ENCODE assay signal across 4 cellular contexts in genomic region chr12:8089277-8089676, GRCh38. TPM values are rescaled to one million over a fixed set of nuclear protein-coding genes. Genes with fewer than 3 reads are reported as not detected.
"Had no signal": no experiment of that assay in that cellular context is flagged by ENCODE, and none has a peak within 500 bp of the region (broad histone marks: within the 10 kb centered on the region; RNA-seq: fewer than 3 reads in every experiment).

No MANE protein-coding gene starts in this region.

RNA-seq across cellular contexts. Expression of gene C3AR1, which starts 23.1 kb away (rescaled TPM):
- total RNA-seq: cardiac muscle cell, endodermal cell, mesothelial cell of epicardium, osteocyte had no signal
- polyA plus RNA-seq: cardiac muscle cell had no signal
